In genomic region chr9:34984049-34984448, GRCh38 we compare ENCODE assay signal across 10 cellular contexts. TPM values are rescaled to one million over a fixed set of nuclear protein-coding genes. Genes with fewer than 3 reads are reported as not detected.
A peak's percentile ranks its signal among the peaks of the same experiment; 100 is the strongest.
DNase-seq lines count a peak whose midpoint lies in the region; ATAC-seq and TF ChIP-seq lines count a peak whose summit lies in the region.
"Had no signal": no experiment of that assay in that cellular context is flagged by ENCODE, and none has a peak within 500 bp of the region (broad histone marks: within the 10 kb centered on the region; RNA-seq: fewer than 3 reads in every experiment).

No MANE protein-coding gene starts in this region.

- peaks cover 10% of the 10 kb centered on the region for H3K27me3 Mint-ChIP-seq in GM23338 (ENCODE audit: insufficient read depth, low read depth, poor library complexity)
- H3K27me3 Mint-ChIP-seq in T-cell = no peaks in the 10 kb centered on the region

- TF ChIP-seq EP300 in ovary (IDR thresholded peaks at IDR 0.05) = no peak

- CTCF ChIA-PET in T-cell (lab: Charles Lee) = interaction anchor here (0.6 to 2.2 kb wide), 7 partner anchors 11 to 511 kb away, joined by 3 to 23 read pairs (median 4); no protein-coding TSS in a partner anchor

- peak; percentile 48 for ATAC-seq in GM23338
- ATAC-seq in T-cell (replicated peaks in 1 of 4) = no peak
- no peak for ATAC-seq in GM18873 (IDR thresholded peaks at IDR 0.05; ENCODE audit: low FRiP score, unreplicated experiment)

- TF ChIP-seq POLR2A in ovary (IDR thresholded peaks at IDR 0.05) = no peak

- no peaks in the 10 kb centered on the region for H3K9me3 ChIP-seq in ovary
- H3K9me3 ChIP-seq: Caco-2 had no signal

- H3K4me3 ChIP-seq in GM23338 = no peak overlapping the region
- H3K4me3 ChIP-seq in fibroblast of villous mesenchyme (ENCODE audit: low read depth, low read length) = no peak overlapping the region
- H3K4me3 ChIP-seq in ovary = no peak overlapping the region

- H3K27ac Mint-ChIP-seq in GM23338 (no peak overlapping the region), T-cell (peak overlapping the region; percentile 78 to 88)

- peak; percentile 29 for DNase-seq in AG08395 (ENCODE audit: low spot score)
- DNase-seq in GM23338 (ENCODE audit: low spot score) = peak; percentile 74
- DNase-seq in T-cell = peak in 11 of 34 experiments; percentile 10 to 43 (median 21)
- DNase-seq in fibroblast of villous mesenchyme (ENCODE audit: low read depth) = peak; percentile 42
- no peak for DNase-seq in DMS79 treated with DMSO at 0.1 percent for 48 hours (lab: John Stamatoyannopoulos, UW)
- no peak for DNase-seq in D341Med (ENCODE audit: low spot score)
- DNase-seq in ovary = no peak
- DNase-seq: left cardiac atrium had no signal

- no peaks in the 10 kb centered on the region for H3K27me3 ChIP-seq in GM23338 (ENCODE audit: insufficient read depth)
- H3K27me3 ChIP-seq in ovary = no peaks in the 10 kb centered on the region

- intact Hi-C loops in ovary (cut with DNase I) = loop anchor here in 1 of 4 donors (10.0 kb wide), 1 partner anchor 89 kb away; a partner anchor contains a TSS

- H3K4me3 Mint-ChIP-seq in GM23338 (no peak overlapping the region), T-cell (peak overlapping the region in 1 of 3 donors; percentile 57)

- H3K4me1 ChIP-seq in GM23338 (ENCODE audit: insufficient read depth) (peaks cover 13% of the 10 kb centered on the region), ovary (ENCODE audit: insufficient read depth) (no peaks in the 10 kb centered on the region)
- H3K4me1 ChIP-seq: Caco-2 had no signal

- H3K9me2 ChIP-seq in GM23338 (ENCODE audit: insufficient read depth) = 0 out of 2 replicates have a peak, but pooled peaks cover 3% of the 10 kb centered on the region

- 0% methylated on average over 1 of the region's 1 CpG for WGBS in ovary, 3 donors

- no peaks in the 10 kb centered on the region for H3K79me2 ChIP-seq in GM23338 (replicated peaks; ENCODE audit: insufficient read depth)

- no peak for TF ChIP-seq CTCF in GM23338 (conservative IDR thresholded peaks at IDR 0.05; ENCODE audit: low read depth in 2 of 2)
- TF ChIP-seq CTCF in fibroblast of villous mesenchyme (IDR thresholded peaks at IDR 0.05; ENCODE audit: insufficient read depth, low read depth, low read length) = no peak
- TF ChIP-seq CTCF in ovary (IDR thresholded peaks at IDR 0.05) = no peak

- H3F3A ChIP-seq in GM23338 (replicated peaks; ENCODE audit: low read depth) = no peaks in the 10 kb centered on the region

- no peak overlapping the region for H2AFZ ChIP-seq in GM23338

- H3K36me3 ChIP-seq in GM23338 (ENCODE audit: insufficient read depth) (no peaks in the 10 kb centered on the region), ovary (no peaks in the 10 kb centered on the region)

- H3K9me3 Mint-ChIP-seq in GM23338 (no peaks in the 10 kb centered on the region; the same call in 2 of the 3 replicates), T-cell (no peaks in the 10 kb centered on the region)

- H3K27ac ChIP-seq in GM23338 (ENCODE audit: low read depth) (no peak overlapping the region), ovary (no peak overlapping the region)

- H3K36me3 Mint-ChIP-seq in GM23338 (ENCODE audit: low read depth) = no peaks in the 10 kb centered on the region
- no peaks in the 10 kb centered on the region for H3K36me3 Mint-ChIP-seq in T-cell

- POLR2A ChIA-PET in T-cell (lab: Charles Lee) = no interaction called here

- no peak overlapping the region for H3K4me2 ChIP-seq in GM23338

- H3K4me1 Mint-ChIP-seq in GM23338 = peaks cover 28% of the 10 kb centered on the region
- peaks cover 58 to 70% (median 66%) of the 10 kb centered on the region in 3 donors for H3K4me1 Mint-ChIP-seq in T-cell

- H4K20me1 ChIP-seq in GM23338 (replicated peaks; ENCODE audit: insufficient read depth) = no peaks in the 10 kb centered on the region

TF ChIP-seq in GM23338, 12 proteins besides CTCF, POLR2A, EP300 and RAD21:
- TF ChIP-seq REST (IDR thresholded peaks at IDR 0.05; ENCODE audit: unreplicated experiment) (peak; percentile 86), JUNB (IDR thresholded peaks at IDR 0.05; ENCODE audit: unreplicated experiment) (no peak)

RNA-seq across cellular contexts. Expression of gene DNAJB5, which starts 5.5 kb away (rescaled TPM):
- total RNA-seq in GM23338 (2014; rRNA removed; shearing (Covaris generic)) = 37.4 and 37.6 TPM in 2 replicates
- polyA plus RNA-seq in GM23338 (2016; fragmentation: Nextera tagmentation; extraction: Ambion mirVana) (20.3 and 22.6 TPM in 2 replicates), ovary (10 to 100 TPM in 1 of 2 donors, 1 to 10 TPM in 1; 5.7 to 23.0 TPM)
- total RNA-seq in T-cell (1 to 10 TPM; 1.3 to 2.4 (median 1.7) TPM), fibroblast of villous mesenchyme (16.1 and 18.1 TPM in 2 replicates), ovary (10 to 100 TPM in 4 of 7 donors, 1 to 10 TPM in 3; 6.4 to 21.0 (median 11.8) TPM)

RNA-seq across cellular contexts. Expression of gene PHF24, which starts 26.0 kb away (rescaled TPM):
- total RNA-seq in GM23338 (2014; rRNA removed; shearing (Covaris generic)) = 0.14 and 0.19 TPM in 2 replicates
- polyA plus RNA-seq in GM23338 (2016; fragmentation: Nextera tagmentation; extraction: Ambion mirVana) = 0.03 and 0.05 TPM in 2 replicates
- not detected for total RNA-seq in T-cell
- not detected in 2 replicates for total RNA-seq in fibroblast of villous mesenchyme
- total RNA-seq in ovary = 1 to 10 TPM in 1 of 7 donors, under 1 TPM in 5, not detected in 1; 0.20 to 1.0 (median 0.45) TPM
- polyA plus RNA-seq in ovary = under 1 TPM; 0.10 to 0.42 TPM
- total RNA-seq: Caco-2 had no signal

Comparison
In these comparisons a context has a peak if more than half of its experiments do, and no peak if none do; other contexts are left out.
1. DNase-seq: peak in AG08395 (single experiment), GM23338 (single experiment) and fibroblast of villous mesenchyme (single experiment); none in DMS79 treated with DMSO at 0.1 percent for 48 hours (single experiment), D341Med (single experiment) and ovary (0 of 5).